In genomic region chr7:69598081-69598486, GRCh38 we compare ENCODE assay signal across 8 cellular contexts. TPM values are rescaled to one million over a fixed set of nuclear protein-coding genes. Genes with fewer than 3 reads are reported as not detected.
DNase-seq lines count a peak whose midpoint lies in the region; ATAC-seq and TF ChIP-seq lines count a peak whose summit lies in the region.

Gene AUTS2 (plus strand): TSS chr7:69598475. CDS start chr7:69599654, 1,179 bp downstream.

- peak within 1 kb of the TSS; percentile 98 for H3K4me3 ChIP-seq in BE2C (ENCODE audit: low read depth, low read length)
- peak within 1 kb of the TSS; percentile 67 for H3K4me3 ChIP-seq in NT2/D1 (ENCODE audit: insufficient read length, low read depth)
- peak within 1 kb of the TSS; percentile 87 to 94 for H3K4me3 ChIP-seq in gastroesophageal sphincter
- peak within 1 kb of the TSS; percentile 95 for H3K4me3 ChIP-seq in neural cell (ENCODE audit: low read length)

- H2AFZ ChIP-seq in neural cell (ENCODE audit: low read depth, low read length) = peak within 1 kb of the TSS; percentile 42

- peak; percentile 94 for DNase-seq in BE2C
- DNase-seq in NT2/D1 (ENCODE audit: low read depth, low spot score) = peak; percentile 88
- peak; percentile 44 for DNase-seq in activated naive CD4-positive, alpha-beta T cell treated with anti-CD3 and anti-CD28 coated beads, Interleukin-2, amount 50 U/mL, for 16 hours

- no peaks in the 10 kb centered on the region for H3K9me3 ChIP-seq in BE2C
- H3K9me3 ChIP-seq in NT2/D1 (ENCODE audit: insufficient read depth, low read length) = no peaks in the 10 kb centered on the region
- H3K9me3 ChIP-seq in gastroesophageal sphincter = no peaks in the 10 kb centered on the region
- no peaks in the 10 kb centered on the region for H3K9me3 ChIP-seq in neural cell (ENCODE audit: low read length)

- H3K9me2 ChIP-seq in neural cell (ENCODE audit: insufficient read depth, low read length) = no peaks in the 10 kb centered on the region

- peak within 1 kb of the TSS; percentile 76 for H3K9ac ChIP-seq in NT2/D1 (ENCODE audit: insufficient read length, low read depth)
- H3K9ac ChIP-seq in neural cell (ENCODE audit: low read length) = peak within 1 kb of the TSS; percentile 92

- H3K27me3 ChIP-seq in BE2C (no peaks in the 10 kb centered on the region), NT2/D1 (ENCODE audit: insufficient read depth, insufficient read length) (peaks cover 55% of the 10 kb centered on the region), gastroesophageal sphincter (no peaks in the 10 kb centered on the region), neural cell (ENCODE audit: insufficient read depth, low read depth, low read length) (peaks cover 8% of the 10 kb centered on the region)

- peaks cover 35% of the 10 kb centered on the region for H3K79me2 ChIP-seq in neural cell (replicated peaks; ENCODE audit: insufficient read depth, low read length)

- H3K36me3 ChIP-seq in BE2C (no peaks in the 10 kb centered on the region), NT2/D1 (ENCODE audit: insufficient read depth, insufficient read length, low read length) (no peaks in the 10 kb centered on the region), gastroesophageal sphincter (no peaks in the 10 kb centered on the region), neural cell (ENCODE audit: insufficient read depth, low read length) (no peaks in the 10 kb centered on the region)

- no peak for TF ChIP-seq RAD21 in neural cell (conservative IDR thresholded peaks at IDR 0.05)

- TF ChIP-seq EP300 in gastroesophageal sphincter (IDR thresholded peaks at IDR 0.05) (no peak), neural cell (conservative IDR thresholded peaks at IDR 0.05; ENCODE audit: poor library complexity, severe bottlenecking) (no peak)

- H3K4me2 ChIP-seq in neural cell (ENCODE audit: low read length) = peak within 1 kb of the TSS; percentile 53

- H3K27ac ChIP-seq in gastroesophageal sphincter (peak within 1 kb of the TSS; percentile 67 to 94 (median 88)), neural cell (ENCODE audit: low read length) (peak within 1 kb of the TSS; percentile 68), temporal lobe (ENCODE audit: low read depth, low read length) (peak within 1 kb of the TSS; percentile 89)

- ATAC-seq in GM19351 (IDR thresholded peaks at IDR 0.05; ENCODE audit: unreplicated experiment) = peak; percentile 49
- peak; percentile 34 for ATAC-seq in HG03469 (IDR thresholded peaks at IDR 0.05; ENCODE audit: unreplicated experiment)
- peak; percentile 91 for ATAC-seq in gastroesophageal sphincter

- TF ChIP-seq POLR2A in gastroesophageal sphincter (IDR thresholded peaks at IDR 0.05) = no peak

- peaks cover 8% of the 10 kb centered on the region for H4K20me1 ChIP-seq in neural cell (ENCODE audit: insufficient read depth)

- peaks cover 5% of the 10 kb centered on the region; the same call in 1 of the 2 replicates for H3K4me1 ChIP-seq in BE2C
- peaks cover 5% of the 10 kb centered on the region for H3K4me1 ChIP-seq in NT2/D1 (ENCODE audit: insufficient read depth, insufficient read length)
- H3K4me1 ChIP-seq in gastroesophageal sphincter = peaks cover 0 to 49% (median 8%) of the 10 kb centered on the region in 3 donors

- TF ChIP-seq CTCF in BE2C (IDR thresholded peaks at IDR 0.05; ENCODE audit: low read depth, low read length) = no peak
- TF ChIP-seq CTCF in gastroesophageal sphincter (IDR thresholded peaks at IDR 0.05) = no peak
- TF ChIP-seq CTCF in neural cell (IDR thresholded peaks at IDR 0.05; ENCODE audit: poor library complexity, severe bottlenecking) = no peak

- no CpG with 5 or more reads among the region's 63 CpGs for WGBS in gastroesophageal sphincter (ENCODE audit: low coverage in 1 of 2), 2 donors

- H3F3A ChIP-seq in neural cell (ENCODE audit: insufficient read depth, low read length, poor library complexity, severe bottlenecking) = peaks cover 4% of the 10 kb centered on the region

TF ChIP-seq in neural cell, 6 proteins besides CTCF, POLR2A, EP300 and RAD21:
- no peak for TF ChIP-seq TAF1 (IDR thresholded peaks at IDR 0.05; ENCODE audit: low read depth)
- no peak for TF ChIP-seq EZH2 (IDR thresholded peaks at IDR 0.05; ENCODE audit: borderline replicate concordance, insufficient read depth, low read length, poor library complexity, severe bottlenecking)
- no peak for TF ChIP-seq SMC3 (conservative IDR thresholded peaks at IDR 0.05; ENCODE audit: poor library complexity)
- peak; percentile 47 for TF ChIP-seq POLR2AphosphoS5 (IDR thresholded peaks at IDR 0.05)

RNA-seq across cellular contexts. Expression of gene AUTS2, which starts in this region (rescaled TPM):
- polyA plus RNA-seq in BE2C (2012; ENCODE audit: insufficient read depth, insufficient read length, low read depth) = 58.0 TPM
- 10 to 100 TPM; 12.2 to 48.7 (median 44.1) TPM for total RNA-seq in gastroesophageal sphincter
- 97.3 and 124 TPM in 2 replicates for polyA plus RNA-seq in neural cell
- polyA minus RNA-seq in neural cell = 312 and 399 TPM in 2 replicates
- 88.8 TPM for total RNA-seq in temporal lobe

Comparison
In these comparisons a context has a peak if more than half of its experiments do, and no peak if none do; other contexts are left out.
1. Peak in every context shown above with its lines: DNase-seq, ATAC-seq, H3K4me3 ChIP-seq and H3K27ac ChIP-seq.
2. DNase-seq: peak in every context shown above with its lines; median percentile 94 in BE2C; 88 in NT2/D1; 44 in activated naive CD4-positive, alpha-beta T cell treated with anti-CD3 and anti-CD28 coated beads, Interleukin-2, amount 50 U/mL, for 16 hours.
3. ATAC-seq: peak in every context shown above with its lines; median percentile 91 in gastroesophageal sphincter; 49 in GM19351; 34 in HG03469.